Comparison of ENCODE assay signal across 8 cellular contexts in the genomic region with DNA sequence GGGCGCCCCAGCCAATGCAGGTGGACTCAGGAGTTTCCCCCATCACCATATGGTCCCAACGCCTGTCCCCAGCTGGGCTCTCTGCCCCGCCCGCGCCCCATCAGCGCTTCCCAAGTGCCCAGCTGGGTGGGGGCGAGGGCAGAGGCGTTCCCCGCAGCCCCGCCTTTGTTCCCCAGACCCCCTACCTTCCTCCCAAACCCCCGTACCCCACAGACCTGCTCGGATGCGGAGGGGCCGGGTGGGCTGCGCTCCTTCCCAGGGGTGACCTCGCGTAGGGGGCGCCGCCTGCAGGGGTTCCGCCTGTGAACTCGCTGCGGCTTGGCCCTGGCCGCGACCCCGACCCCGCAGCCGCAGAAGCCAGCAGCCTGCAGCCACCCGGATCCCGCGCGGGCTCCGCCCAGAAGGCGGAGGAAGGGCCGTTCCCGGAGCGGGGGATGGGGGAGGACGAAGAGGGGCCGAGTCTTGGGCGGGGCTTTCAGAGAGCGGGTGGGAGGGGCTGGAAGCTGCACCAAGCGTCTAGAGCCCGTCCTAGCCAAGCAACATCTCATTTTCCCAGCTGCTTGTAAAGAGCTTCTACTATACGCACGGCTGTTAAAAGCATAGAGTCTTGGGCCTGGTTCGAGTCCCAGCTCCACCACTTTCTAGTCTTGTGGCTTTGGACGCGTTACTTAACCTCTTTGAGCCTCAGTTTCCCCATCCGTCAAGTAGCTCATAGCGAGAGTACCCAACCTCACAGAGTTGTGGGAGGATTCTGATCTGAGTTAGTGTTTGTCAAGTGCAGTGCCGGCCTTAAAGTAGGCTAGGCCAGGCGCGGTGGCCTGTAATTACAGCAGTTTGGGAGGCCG. TPM values are rescaled to one million over a fixed set of nuclear protein-coding genes. Genes with fewer than 3 reads are reported as not detected.
A peak's percentile ranks its signal among the peaks of the same experiment; 100 is the strongest.
DNase-seq lines count a peak whose midpoint lies in the region; ATAC-seq and TF ChIP-seq lines count a peak whose summit lies in the region.

A gene with protein sequence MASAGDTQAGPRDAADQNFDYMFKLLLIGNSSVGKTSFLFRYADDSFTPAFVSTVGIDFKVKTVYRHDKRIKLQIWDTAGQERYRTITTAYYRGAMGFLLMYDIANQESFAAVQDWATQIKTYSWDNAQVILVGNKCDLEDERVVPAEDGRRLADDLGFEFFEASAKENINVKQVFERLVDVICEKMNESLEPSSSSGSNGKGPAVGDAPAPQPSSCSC (minus strand): TSS at position 404 of the 845 bp plus-strand sequence. CDS start 2,258 bp downstream, outside the sequence.

- no peaks in the 10 kb centered on the region for H3K27me3 ChIP-seq in CD4-positive, CD25-positive, alpha-beta regulatory T cell (ENCODE audit: control insufficient read depth, insufficient read depth, low read length)
- H3K27me3 ChIP-seq in heart left ventricle (no peaks in the 10 kb centered on the region), parathyroid adenoma (ENCODE audit: control insufficient read depth, insufficient read depth, low read length) (no peaks in the 10 kb centered on the region), thyroid gland (no peaks in the 10 kb centered on the region)

- DNase-seq in CD4-positive, CD25-positive, alpha-beta regulatory T cell: peak; percentile 71 to 90 (median 77)
- DNase-seq in NCI-H1417 treated with DMSO at 0.1 percent for 48 hours (lab: John Stamatoyannopoulos, UW) (peak; percentile 14), T follicular helper cell (ENCODE audit: low read depth) (peak; percentile 65), heart left ventricle (peak; percentile 93 to 96 (median 95)), thyroid gland (peak; percentile 94 to 95)

- H3K4me1 Mint-ChIP-seq in CD4-positive, CD25-positive, alpha-beta regulatory T cell: peaks cover 0 to 42% (median 18%) of the 10 kb centered on the region in 4 donors

- peaks cover 34% of the 10 kb centered on the region for H3K4me1 ChIP-seq in CD4-positive, CD25-positive, alpha-beta regulatory T cell (ENCODE audit: control insufficient read depth, insufficient read depth, low read length, poor library complexity, severe bottlenecking)
- H3K4me1 ChIP-seq in heart left ventricle (peaks cover 0 to 39% (median 14%) of the 10 kb centered on the region in 12 donors), parathyroid adenoma (peaks cover 14% of the 10 kb centered on the region), thyroid gland (peaks cover 21 to 25% of the 10 kb centered on the region in 2 donors)

- H3K9ac ChIP-seq in parathyroid adenoma: peak within 1 kb of the TSS; percentile 43

- no peaks in the 10 kb centered on the region for H3K27me3 Mint-ChIP-seq in CD4-positive, CD25-positive, alpha-beta regulatory T cell

- peak within 1 kb of the TSS; percentile 94 for H2AFZ ChIP-seq in parathyroid adenoma

- H3K36me3 ChIP-seq in CD4-positive, CD25-positive, alpha-beta regulatory T cell (ENCODE audit: control insufficient read depth, insufficient read depth, low read length): peaks cover 21% of the 10 kb centered on the region
- H3K36me3 ChIP-seq in heart left ventricle: peaks cover 0 to 44% (median 22%) of the 10 kb centered on the region in 9 donors
- H3K36me3 ChIP-seq in parathyroid adenoma (ENCODE audit: control insufficient read depth, insufficient read depth, low read length): no peaks in the 10 kb centered on the region
- peaks cover 12 to 23% of the 10 kb centered on the region in 2 donors for H3K36me3 ChIP-seq in thyroid gland

- H3K79me2 ChIP-seq in parathyroid adenoma: peaks cover 4% of the 10 kb centered on the region

- peak within 1 kb of the TSS; percentile 52 to 90 (median 89) for H3K27ac Mint-ChIP-seq in CD4-positive, CD25-positive, alpha-beta regulatory T cell

- peak within 1 kb of the TSS; percentile 87 for H3K4me3 ChIP-seq in CD4-positive, CD25-positive, alpha-beta regulatory T cell (ENCODE audit: low read depth, low read length)
- peak within 1 kb of the TSS; percentile 56 to 88 (median 77) for H3K4me3 ChIP-seq in heart left ventricle
- H3K4me3 ChIP-seq in parathyroid adenoma (ENCODE audit: low read depth, low read length): peak within 1 kb of the TSS; percentile 66
- H3K4me3 ChIP-seq in thyroid gland (replicated peaks in 1 of 3): peak within 1 kb of the TSS; percentile 36 to 100 (median 97)

- H3K9me3 Mint-ChIP-seq in CD4-positive, CD25-positive, alpha-beta regulatory T cell: no peaks in the 10 kb centered on the region

- peak within 1 kb of the TSS; percentile 65 for H3K27ac ChIP-seq in CD4-positive, CD25-positive, alpha-beta regulatory T cell (ENCODE audit: insufficient read depth, low read length, poor library complexity, severe bottlenecking)
- H3K27ac ChIP-seq in adipose tissue (ENCODE audit: low read depth, low read length): no peak within 1 kb of the TSS
- H3K27ac ChIP-seq in heart left ventricle: peak within 1 kb of the TSS; percentile 41 to 85 (median 78)
- peak within 1 kb of the TSS; percentile 74 for H3K27ac ChIP-seq in parathyroid adenoma
- peak within 1 kb of the TSS; percentile 73 to 86 (median 86) for H3K27ac ChIP-seq in thyroid gland

- ATAC-seq in CD4-positive, CD25-positive, alpha-beta regulatory T cell (ENCODE audit: low read depth in 2 of 2): peak; percentile 88 to 89
- peak; percentile 47 for ATAC-seq in GM21576 (IDR thresholded peaks at IDR 0.05; ENCODE audit: unreplicated experiment)
- peak; percentile 92 to 98 (median 97) for ATAC-seq in heart left ventricle

- TF ChIP-seq CTCF in heart left ventricle (IDR thresholded peaks at IDR 0.05) (no peak), parathyroid adenoma (IDR thresholded peaks at IDR 0.05) (no peak), thyroid gland (IDR thresholded peaks at IDR 0.05) (no peak)

- TF ChIP-seq POLR2A in heart left ventricle (IDR thresholded peaks at IDR 0.05) (peak in 1 of 2 donors; percentile 56), thyroid gland (IDR thresholded peaks at IDR 0.05) (peak in 1 of 2 donors; percentile 60)

- H3K9me3 ChIP-seq in CD4-positive, CD25-positive, alpha-beta regulatory T cell (ENCODE audit: control insufficient read depth in 2 of 2, low read length in 2 of 2): no peaks in the 10 kb centered on the region
- peaks cover 0 to 4% (median 0%) of the 10 kb centered on the region in 12 donors for H3K9me3 ChIP-seq in heart left ventricle
- no peaks in the 10 kb centered on the region for H3K9me3 ChIP-seq in parathyroid adenoma (ENCODE audit: control insufficient read depth, low read length)
- H3K9me3 ChIP-seq in thyroid gland: no peaks in the 10 kb centered on the region

- H3K36me3 Mint-ChIP-seq in CD4-positive, CD25-positive, alpha-beta regulatory T cell: peaks cover 18% of the 10 kb centered on the region

- H3K4me2 ChIP-seq in parathyroid adenoma (ENCODE audit: low read length): peak within 1 kb of the TSS; percentile 94

- WGBS in adipose tissue, 3 donors: 5 to 6% (median 6%) methylated on average over 47 to 53 of the region's 53 CpGs
- whole genome bisulfite sequencing in heart left ventricle, 4 donors: 8 to 23% (median 10%) methylated on average over 14 to 53 of the region's 53 CpGs
- 16 to 23% methylated on average over 11 to 19 of the region's 53 CpGs for WGBS in thyroid gland, 2 donors

- peak within 1 kb of the TSS; percentile 87 to 95 (median 90) for H3K4me3 Mint-ChIP-seq in CD4-positive, CD25-positive, alpha-beta regulatory T cell

- intact Hi-C loops in heart left ventricle (cut with DNase I): loop anchor here in 4 of 10 donors (1.0 to 5.0 kb wide), 3 partner anchors 37 to 45 kb away; a partner anchor contains a TSS
- intact Hi-C loops in thyroid gland (cut with DNase I): loop anchor here (10.0 kb wide), 1 partner anchor 45 kb away; a partner anchor contains a TSS

RNA-seq across cellular contexts. Expression of the gene that starts here (rescaled TPM):
- 13.4 TPM for total RNA-seq in CD4-positive, CD25-positive, alpha-beta regulatory T cell
- 1 to 10 TPM; 5.1 to 7.6 (median 6.0) TPM for polyA plus RNA-seq in CD4-positive, CD25-positive, alpha-beta regulatory T cell
- polyA plus RNA-seq in adipose tissue (10 to 100 TPM in 2 of 3 donors, 1 to 10 TPM in 1; 4.6 to 29.6 (median 10.3) TPM), heart left ventricle (1 to 10 TPM; 2.5 to 3.9 TPM)
- total RNA-seq in heart left ventricle (10 to 100 TPM in 3 of 9 donors, 1 to 10 TPM in 6; 5.4 to 15.1 (median 7.4) TPM), thyroid gland (10 to 100 TPM; 14.8 to 30.3 (median 20.6) TPM)

Comparison
In these comparisons a context has a peak if more than half of its experiments do, and no peak if none do; other contexts are left out.
1. ATAC-seq: peak in every context shown above with its lines; median percentile 97 in heart left ventricle; 88 in CD4-positive, CD25-positive, alpha-beta regulatory T cell; 47 in GM21576.
2. DNase-seq: peak in every context shown above with its lines; median percentile 95 in heart left ventricle; 94 in thyroid gland; 77 in CD4-positive, CD25-positive, alpha-beta regulatory T cell; 65 in T follicular helper cell; 14 in NCI-H1417 treated with DMSO at 0.1 percent for 48 hours.